ENCODE assay signal across 8 cellular contexts in genomic region chr4:2262145-2262943, GRCh38. TPM values are rescaled to one million over a fixed set of nuclear protein-coding genes. Genes with fewer than 3 reads are reported as not detected.
DNase-seq lines count a peak whose midpoint lies in the region; ATAC-seq and TF ChIP-seq lines count a peak whose summit lies in the region.

No MANE protein-coding gene starts in this region.

- no peaks in the 10 kb centered on the region for H3K27me3 ChIP-seq in BLaER1 treated with 17β-estradiol and CSF1 and Interleukin-3, amounts not matched to agents 10 nM and 100 nM
- no peaks in the 10 kb centered on the region for H3K27me3 ChIP-seq in layer of hippocampus (ENCODE audit: control insufficient read depth, insufficient read depth, low read length)

- H3K4me3 ChIP-seq in BLaER1 treated with 17β-estradiol and CSF1 and Interleukin-3, amounts not matched to agents 10 nM and 100 nM: peak overlapping the region; percentile 76 to 99 (median 94)
- peak overlapping the region; percentile 92 for H3K4me3 ChIP-seq in coronary artery

- H3K36me3 ChIP-seq in BLaER1 treated with 17β-estradiol and CSF1 and Interleukin-3, amounts not matched to agents 10 nM and 100 nM: peaks cover 0 to 29% (median 14%) of the 10 kb centered on the region in 11 experiments; a peak in 11 of 22 replicates

- TF ChIP-seq CTCF in coronary artery (IDR thresholded peaks at IDR 0.05): no peak

- intact Hi-C loops in activated CD4-positive, alpha-beta T cell treated with anti-CD3 and anti-CD28 coated beads, Interleukin-2, amount 10 ng/mL, durations not matched to agents 24 days and 14 days (cut with micrococcal nuclease): loop anchor here (1.0 to 2.0 kb wide), 4 partner anchors 20 to 274 kb away; partner anchors contain the start of genes CFAP99, FAM193A, HAUS3 and POLN

- H3K27me3 Mint-ChIP-seq in activated CD4-positive, alpha-beta T cell treated with anti-CD3 and anti-CD28 coated beads, Interleukin-2, amount 10 ng/mL, durations not matched to agents 24 days and 14 days: no peaks in the 10 kb centered on the region

- no peaks in the 10 kb centered on the region for H3K9me3 ChIP-seq in BLaER1 treated with 17β-estradiol and CSF1 and Interleukin-3, amounts not matched to agents 10 nM and 100 nM (replicated peaks in 1 of 11)

- peaks cover 45 to 60% (median 57%) of the 10 kb centered on the region in 10 experiments for H3K4me1 ChIP-seq in BLaER1 treated with 17β-estradiol and CSF1 and Interleukin-3, amounts not matched to agents 10 nM and 100 nM

- H3K4me3 Mint-ChIP-seq in activated CD4-positive, alpha-beta T cell treated with anti-CD3 and anti-CD28 coated beads, Interleukin-2, amount 10 ng/mL, durations not matched to agents 24 days and 14 days: peak overlapping the region; percentile 76

- H3K4me2 ChIP-seq in BLaER1 treated with 17β-estradiol and CSF1 and Interleukin-3, amounts not matched to agents 10 nM and 100 nM: peak overlapping the region; percentile 92 to 99 (median 98)

- H3K27ac ChIP-seq in BLaER1 treated with 17β-estradiol and CSF1 and Interleukin-3, amounts not matched to agents 10 nM and 100 nM: peak overlapping the region; percentile 88 to 98 (median 92)
- H3K27ac ChIP-seq in coronary artery (peak overlapping the region; percentile 94 to 98), layer of hippocampus (ENCODE audit: low read depth, low read length) (peak overlapping the region; percentile 94)

- peak overlapping the region; percentile 90 to 99 (median 97) for H3K9ac ChIP-seq in BLaER1 treated with 17β-estradiol and CSF1 and Interleukin-3, amounts not matched to agents 10 nM and 100 nM

- no peaks in the 10 kb centered on the region for H3K36me3 Mint-ChIP-seq in activated CD4-positive, alpha-beta T cell treated with anti-CD3 and anti-CD28 coated beads, Interleukin-2, amount 10 ng/mL, durations not matched to agents 24 days and 14 days (ENCODE audit: low read depth)

- ATAC-seq in GM19328 (IDR thresholded peaks at IDR 0.05; ENCODE audit: unreplicated experiment) (peak; percentile 89), HG03469 (IDR thresholded peaks at IDR 0.05; ENCODE audit: unreplicated experiment) (peak; percentile 79)

- DNase-seq in NCI-H526 (lab: John Stamatoyannopoulos, UW) (peak; percentile 95 to 99), coronary artery (ENCODE audit: low spot score) (peak; percentile 100)
- DNase-seq in activated CD4-positive, alpha-beta T cell treated with anti-CD3 and anti-CD28 coated beads, Interleukin-2, amount 10 ng/mL, durations not matched to agents 24 days and 14 days: peak; percentile 99
- peak; percentile 91 to 97 (median 93) for DNase-seq in stimulated activated CD4-positive, alpha-beta T cell treated with anti-CD3 and anti-CD28 coated beads, Interleukin-1b, Interleukin-23, amount 100 ng/mL, for 24 hours (ENCODE audit: low read depth in 4 of 4, low spot score in 1 of 4)

- no peaks in the 10 kb centered on the region for H3K4me1 Mint-ChIP-seq in activated CD4-positive, alpha-beta T cell treated with anti-CD3 and anti-CD28 coated beads, Interleukin-2, amount 10 ng/mL, durations not matched to agents 24 days and 14 days

- H3K27ac Mint-ChIP-seq in activated CD4-positive, alpha-beta T cell treated with anti-CD3 and anti-CD28 coated beads, Interleukin-2, amount 10 ng/mL, durations not matched to agents 24 days and 14 days: peak overlapping the region; percentile 82

- no peaks in the 10 kb centered on the region for H3K9me3 Mint-ChIP-seq in activated CD4-positive, alpha-beta T cell treated with anti-CD3 and anti-CD28 coated beads, Interleukin-2, amount 10 ng/mL, durations not matched to agents 24 days and 14 days

- H4K20me1 ChIP-seq in BLaER1 treated with 17β-estradiol and CSF1 and Interleukin-3, amounts not matched to agents 10 nM and 100 nM: peaks cover 30 to 40% (median 40%) of the 10 kb centered on the region in 11 experiments

RNA-seq across cellular contexts. Expression of gene MXD4, which starts 0.4 kb away (rescaled TPM):
- 4.9 and 5.2 TPM in 2 replicates for total RNA-seq in activated CD4-positive, alpha-beta T cell treated with anti-CD3 and anti-CD28 coated beads, Interleukin-2, amount 10 ng/mL, durations not matched to agents 24 days and 14 days

RNA-seq across cellular contexts. Expression of gene HAUS3, which starts 20.4 kb away (rescaled TPM):
- total RNA-seq in activated CD4-positive, alpha-beta T cell treated with anti-CD3 and anti-CD28 coated beads, Interleukin-2, amount 10 ng/mL, durations not matched to agents 24 days and 14 days: 19.3 and 19.4 TPM in 2 replicates

RNA-seq across cellular contexts. Expression of gene POLN, which starts 20.4 kb away (rescaled TPM):
- 1.9 and 2.3 TPM in 2 replicates for total RNA-seq in activated CD4-positive, alpha-beta T cell treated with anti-CD3 and anti-CD28 coated beads, Interleukin-2, amount 10 ng/mL, durations not matched to agents 24 days and 14 days

Comparison
In these comparisons a context has a peak if more than half of its experiments do, and no peak if none do; other contexts are left out.
1. Peak in every context shown above with its lines: DNase-seq, ATAC-seq, H3K4me3 ChIP-seq and H3K27ac ChIP-seq.